Comparison of ENCODE assay signal across 13 cellular contexts in the genomic region with DNA sequence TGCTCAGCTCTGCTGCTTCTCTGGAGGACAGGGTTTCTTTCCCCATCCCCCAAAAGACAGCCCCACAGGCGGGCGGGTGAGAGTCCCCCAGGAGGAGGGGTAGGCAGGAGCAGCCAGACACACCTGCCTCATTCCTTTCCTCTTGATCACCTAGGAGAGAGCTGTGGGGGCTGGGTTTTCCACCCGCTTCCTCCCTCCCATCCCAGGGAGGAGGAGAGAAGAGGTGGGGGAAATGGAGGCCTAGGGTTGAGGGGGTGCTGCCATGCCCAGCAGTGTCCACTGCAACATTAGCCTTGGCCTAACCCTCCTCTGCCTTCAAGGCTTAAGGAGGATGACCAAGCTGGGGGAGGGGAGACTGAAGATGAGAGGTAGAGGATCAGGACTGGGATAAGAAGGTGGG. TPM values are rescaled to one million over a fixed set of nuclear protein-coding genes. Genes with fewer than 3 reads are reported as not detected.
DNase-seq lines count a peak whose midpoint lies in the region; ATAC-seq and TF ChIP-seq lines count a peak whose summit lies in the region.
"Had no signal": no experiment of that assay in that cellular context is flagged by ENCODE, and none has a peak within 500 bp of the region (broad histone marks: within the 10 kb centered on the region; RNA-seq: fewer than 3 reads in every experiment).

No MANE protein-coding gene starts in this region.

- H3K18ac ChIP-seq in neuronal stem cell (ENCODE audit: low read length), result no peak overlapping the region

- no peak overlapping the region for H4K91ac ChIP-seq in neuronal stem cell (ENCODE audit: low read depth, low read length, poor library complexity)

- POLR2A ChIA-PET in SK-N-SH (lab: Yijun Ruan, JAX), result no interaction called here

- H3K79me2 ChIP-seq in SK-N-SH (ENCODE audit: insufficient read depth) (no peaks in the 10 kb centered on the region), Karpas-422 (ENCODE audit: low read length) (no peaks in the 10 kb centered on the region)

- H3K4me3 ChIP-seq in SK-N-SH (ENCODE audit: low read depth in 2 of 2, low read length in 1 of 2) (no peak overlapping the region), colonic mucosa (no peak overlapping the region), neuronal stem cell (ENCODE audit: low read length in 2 of 2) (no peak overlapping the region), upper lobe of right lung (no peak overlapping the region), Karpas-422 (ENCODE audit: low read length) (no peak overlapping the region)
- H3K4me3 ChIP-seq: sigmoid colon had no signal

- H4K8ac ChIP-seq in neuronal stem cell (ENCODE audit: low read depth, low read length), result no peak overlapping the region

- DNase-seq in SK-N-SH, result peak; percentile 28
- DNase-seq in LoVo (ENCODE audit: low spot score), result peak; percentile 61
- DNase-seq in colonic mucosa, result peak; percentile 15
- DNase-seq in neuronal stem cell (ENCODE audit: low spot score), result no peak
- no peak for DNase-seq in upper lobe of right lung
- no peak for DNase-seq in NCI-H1694 (lab: John Stamatoyannopoulos, UW)
- DNase-seq in Karpas-422, result no peak
- DNase-seq: H9, NCI-H1436 treated with DMSO at 0.1 percent for 48 hours, sigmoid colon had no signal

- H3K27me3 ChIP-seq in SK-N-SH (ENCODE audit: insufficient read depth) (peaks cover 49% of the 10 kb centered on the region), colonic mucosa (peaks cover 48% of the 10 kb centered on the region), neuronal stem cell (ENCODE audit: control insufficient read depth in 3 of 3, insufficient read depth in 3 of 3, low read depth in 1 of 3, low read length in 3 of 3) (peaks cover 48 to 96% (median 90%) of the 10 kb centered on the region in 3 experiments), upper lobe of right lung (peaks cover 74% of the 10 kb centered on the region), Karpas-422 (ENCODE audit: low read length) (no peaks in the 10 kb centered on the region)

- intact Hi-C loops in colonic mucosa (cut with DNase I), result no loop called here
- intact Hi-C loops in upper lobe of right lung (cut with DNase I), result no loop called here

- TF ChIP-seq EP300 in SK-N-SH (IDR thresholded peaks at IDR 0.05; ENCODE audit: borderline replicate concordance in 1 of 2, low read depth in 1 of 2, low read length in 1 of 2), result no peak

- peak overlapping the region; percentile 30 for H2AK5ac ChIP-seq in neuronal stem cell (ENCODE audit: low read depth, low read length)

- no peak overlapping the region for H3K4ac ChIP-seq in neuronal stem cell (ENCODE audit: low read length)

- H3K27ac ChIP-seq in SK-N-SH (ENCODE audit: low read depth in 2 of 2, low read length in 1 of 2) (no peak overlapping the region), colonic mucosa (no peak overlapping the region), neuronal stem cell (replicated peaks; ENCODE audit: low read length) (no peak overlapping the region), upper lobe of right lung (no peak overlapping the region), Karpas-422 (ENCODE audit: low read length) (no peak overlapping the region)
- H3K27ac ChIP-seq: sigmoid colon, VCaP had no signal

- H3K23ac ChIP-seq in neuronal stem cell (ENCODE audit: low read depth, low read length, poor library complexity), result peak overlapping the region; percentile 3

- H3K79me1 ChIP-seq in neuronal stem cell (ENCODE audit: low read depth, low read length), result no peaks in the 10 kb centered on the region

- no peaks in the 10 kb centered on the region for H3F3A ChIP-seq in SK-N-SH (replicated peaks; ENCODE audit: insufficient read depth)

- no peak overlapping the region for H2BK15ac ChIP-seq in neuronal stem cell (ENCODE audit: low read length)

- no peaks in the 10 kb centered on the region for H3K9me3 ChIP-seq in SK-N-SH
- no peaks in the 10 kb centered on the region for H3K9me3 ChIP-seq in colonic mucosa
- peaks cover under 1 to 9% of the 10 kb centered on the region in 2 donors for H3K9me3 ChIP-seq in neuronal stem cell (replicated peaks in 1 of 2; ENCODE audit: control insufficient read depth in 2 of 2, insufficient read depth in 1 of 2, low read depth in 1 of 2, low read length in 2 of 2)
- no peaks in the 10 kb centered on the region for H3K9me3 ChIP-seq in upper lobe of right lung
- H3K9me3 ChIP-seq in Karpas-422 (ENCODE audit: low read length), result no peaks in the 10 kb centered on the region
- H3K9me3 ChIP-seq: sigmoid colon had no signal

- H4K20me1 ChIP-seq in SK-N-SH (ENCODE audit: insufficient read depth) (no peaks in the 10 kb centered on the region), Karpas-422 (ENCODE audit: insufficient read depth, low read depth, low read length) (0 out of 2 replicates have a peak, but pooled peaks cover 5% of the 10 kb centered on the region)

- CTCF ChIA-PET in SK-N-SH (lab: Yijun Ruan, JAX), result interaction anchor here (0.8 to 16.1 kb wide), 13 partner anchors 12 to 264 kb away, joined by 3 to 795 read pairs (median 38); a partner anchor contains a TSS

- no peak overlapping the region for H2BK120ac ChIP-seq in neuronal stem cell (ENCODE audit: low read depth, low read length)

- TF ChIP-seq CTCF in SK-N-SH (IDR thresholded peaks at IDR 0.05), result no peak
- no peak for TF ChIP-seq CTCF in colonic mucosa (IDR thresholded peaks at IDR 0.05)
- no peak for TF ChIP-seq CTCF in upper lobe of right lung (IDR thresholded peaks at IDR 0.05)

- H2BK12ac ChIP-seq in neuronal stem cell (ENCODE audit: low read length), result no peak overlapping the region

- H3K4me2 ChIP-seq in SK-N-SH, result no peak overlapping the region
- no peak overlapping the region for H3K4me2 ChIP-seq in neuronal stem cell (ENCODE audit: insufficient read depth, low read length, poor library complexity, severe bottlenecking)
- H3K4me2 ChIP-seq in Karpas-422 (ENCODE audit: low read depth, low read length, poor library complexity, severe bottlenecking), result no peak overlapping the region

- H3K4me1 ChIP-seq in SK-N-SH (ENCODE audit: control insufficient read depth in 1 of 2, insufficient read depth in 2 of 2, low read depth in 1 of 2, low read length in 1 of 2) (peaks cover 0 to 32% of the 10 kb centered on the region in 2 experiments; a peak in 2 of 4 replicates), colonic mucosa (peaks cover 18% of the 10 kb centered on the region), neuronal stem cell (ENCODE audit: control insufficient read depth in 2 of 2, insufficient read depth in 1 of 2, low read depth in 1 of 2, low read length in 2 of 2) (peaks cover 2 to 13% of the 10 kb centered on the region in 2 donors), upper lobe of right lung (peaks cover 18% of the 10 kb centered on the region), Karpas-422 (ENCODE audit: low read length) (peaks cover 39% of the 10 kb centered on the region)

- no peak overlapping the region for H3K14ac ChIP-seq in neuronal stem cell (ENCODE audit: low read length)

- H3K36me3 ChIP-seq in SK-N-SH (replicated peaks in 1 of 2; ENCODE audit: control insufficient read depth in 1 of 2, insufficient read depth in 2 of 2, low read length in 1 of 2) (no peaks in the 10 kb centered on the region), colonic mucosa (no peaks in the 10 kb centered on the region), neuronal stem cell (replicated peaks in 1 of 2; ENCODE audit: control insufficient read depth in 2 of 2, insufficient read depth in 2 of 2, low read length in 2 of 2) (no peaks in the 10 kb centered on the region), upper lobe of right lung (no peaks in the 10 kb centered on the region), Karpas-422 (ENCODE audit: insufficient read depth, low read length) (no peaks in the 10 kb centered on the region)
- H3K36me3 ChIP-seq: sigmoid colon had no signal

- H3K9ac ChIP-seq in SK-N-SH, result no peak overlapping the region
- no peak overlapping the region for H3K9ac ChIP-seq in colonic mucosa (ENCODE audit: low read depth in 2 of 2, low read length in 2 of 2)
- H3K9ac ChIP-seq in neuronal stem cell (ENCODE audit: low read depth, low read length, poor library complexity), result peak overlapping the region; percentile 10
- H3K9ac ChIP-seq in Karpas-422 (ENCODE audit: low read length), result no peak overlapping the region

- H2AFZ ChIP-seq in SK-N-SH (ENCODE audit: low read depth), result no peak overlapping the region
- no peak overlapping the region for H2AFZ ChIP-seq in neuronal stem cell (ENCODE audit: low read length)
- no peak overlapping the region for H2AFZ ChIP-seq in Karpas-422 (ENCODE audit: low read length)

- ATAC-seq in SK-N-SH treated with all-trans-retinoic acid at 6 μM for 48 hours (no peak), upper lobe of right lung (no peak)

- 91% methylated on average over 3 of the region's 3 CpGs for WGBS in SK-N-SH (ENCODE audit: low lambda C conversion rate)
- no CpG with 5 or more reads among the region's 3 CpGs for WGBS in neuronal stem cell (ENCODE audit: extremely low coverage in 2 of 2, insufficient read length in 2 of 2, insufficient replicate concordance in 1 of 2), 2 donors

- TF ChIP-seq RAD21 in SK-N-SH (IDR thresholded peaks at IDR 0.05; ENCODE audit: low read length), result no peak

- no peak overlapping the region for H2BK5ac ChIP-seq in neuronal stem cell (ENCODE audit: low read length)

- H3K9me2 ChIP-seq in SK-N-SH, result no peaks in the 10 kb centered on the region
- no peaks in the 10 kb centered on the region for H3K9me2 ChIP-seq in Karpas-422 (replicated peaks; ENCODE audit: insufficient read depth, low read length)

TF ChIP-seq in SK-N-SH, 30 proteins besides CTCF, POLR2A, EP300 and RAD21 (continues in another document):
- no peak for TF ChIP-seq FOSL2 (IDR thresholded peaks at IDR 0.05; ENCODE audit: borderline replicate concordance, low read depth)

TF ChIP-seq in SK-N-SH treated with all-trans-retinoic acid at 6 μM for 48 hours, 23 proteins besides CTCF, POLR2A, EP300 and RAD21 (continues in another document):
- TF ChIP-seq TCF4 (CRISPR knock-in tag; IDR thresholded peaks at IDR 0.05; ENCODE audit: borderline replicate concordance), result no peak
- TF ChIP-seq ARNTL (CRISPR knock-in tag; IDR thresholded peaks at IDR 0.05; ENCODE audit: borderline replicate concordance, low read depth), result no peak

RNA-seq across cellular contexts. Expression of a gene that starts 14.7 kb away (rescaled TPM):
- polyA plus RNA-seq in SK-N-SH (2012; rRNA removed), result 0.02 TPM in 1 of 2 replicates, not detected in the other
- polyA plus RNA-seq in SK-N-SH (2012; cell fraction: cytosol; rRNA removed), result 0.01 and 0.05 TPM in 2 replicates
- polyA plus RNA-seq in SK-N-SH (2012; cell fraction: nucleus; rRNA removed), result 0.05 and 0.07 TPM in 2 replicates
- total RNA-seq in colonic mucosa (under 1 TPM; 0.44 to 0.61 TPM), upper lobe of right lung (0.90 TPM)
- polyA plus RNA-seq in neuronal stem cell (2013, experiment 1 of 2), result not detected
- polyA plus RNA-seq in neuronal stem cell (2013, experiment 2 of 2), result not detected
- 2.9 and 3.8 TPM in 2 replicates for total RNA-seq in Karpas-422 (2014; rRNA removed; shearing (Covaris generic); ENCODE audit: low replicate concordance)
- total RNA-seq: glomerular endothelial cell, H9, sigmoid colon had no signal

RNA-seq across cellular contexts. Expression of a gene that starts 35.7 kb away (rescaled TPM):
- polyA plus RNA-seq in SK-N-SH (2012; rRNA removed), result 0.06 and 0.08 TPM in 2 replicates
- 0.05 and 0.13 TPM in 2 replicates for polyA plus RNA-seq in SK-N-SH (2012; cell fraction: cytosol; rRNA removed)
- polyA plus RNA-seq in SK-N-SH (2012; cell fraction: nucleus; rRNA removed), result 0.23 and 0.30 TPM in 2 replicates
- total RNA-seq in colonic mucosa (under 1 TPM; 0.25 to 0.37 TPM), upper lobe of right lung (not detected)
- polyA plus RNA-seq in neuronal stem cell (2013, experiment 1 of 2), result not detected
- 0.03 TPM for polyA plus RNA-seq in neuronal stem cell (2013, experiment 2 of 2)
- total RNA-seq in Karpas-422 (2014; rRNA removed; shearing (Covaris generic); ENCODE audit: low replicate concordance), result 7.8 and 7.9 TPM in 2 replicates
- total RNA-seq: glomerular endothelial cell, H9 had no signal

Comparison
In these comparisons a context has a peak if more than half of its experiments do, and no peak if none do; other contexts are left out.
1. DNase-seq: peak in SK-N-SH (single experiment), LoVo (single experiment) and colonic mucosa (single experiment); none in neuronal stem cell (single experiment), upper lobe of right lung (single experiment), NCI-H1694 (single experiment) and Karpas-422 (single experiment).